ENCODE assay signal across 11 cellular contexts in genomic region chr7:54774785-54775740, GRCh38.
"Had no signal": no experiment of that assay in that cellular context is flagged by ENCODE, and none has a peak within 500 bp of the region (broad histone marks: within the 10 kb centered on the region; RNA-seq: fewer than 3 reads in every experiment).

No MANE protein-coding gene starts in this region.

- H3K27me3 Mint-ChIP-seq: activated CD4-positive, alpha-beta memory T cell treated with anti-CD3 and anti-CD28 coated beads for 36 hours had no signal

- H3K4me1 Mint-ChIP-seq: activated T-helper 17 cell treated with anti-CD3 and anti-CD28 coated beads, Interleukin-2, amount 50 U/mL, for 72 hours had no signal

- H3K36me3 Mint-ChIP-seq: type B pancreatic cell had no signal

- H3K9me3 Mint-ChIP-seq: neural crest cell had no signal

- FAIRE-seq: TTC549 had no signal

- H3K27ac ChIP-seq: right atrium auricular region, vagina, WERI-Rb-1 had no signal

- DNase-seq: cortex of kidney had no signal

- H3K27ac Mint-ChIP-seq: activated CD4-positive, alpha-beta memory T cell treated with anti-CD3 and anti-CD28 coated beads for 36 hours; activated CD4-positive, alpha-beta T cell treated with anti-CD3 and anti-CD28 coated beads, Interleukin-2, amount 10 ng/mL, durations not matched to agents 24 days and 14 days; stimulated activated naive CD8-positive, alpha-beta T cell treated with anti-CD3 and anti-CD28 coated beads, Interleukin-15, Interleukin-2, amounts not matched to agents 100 ng/mL and 50 ng/mL, for 24 hours had no signal

- H3K9me3 ChIP-seq: right atrium auricular region, vagina had no signal

- H3K4me1 ChIP-seq: right atrium auricular region, vagina had no signal
